In the genomic region with DNA sequence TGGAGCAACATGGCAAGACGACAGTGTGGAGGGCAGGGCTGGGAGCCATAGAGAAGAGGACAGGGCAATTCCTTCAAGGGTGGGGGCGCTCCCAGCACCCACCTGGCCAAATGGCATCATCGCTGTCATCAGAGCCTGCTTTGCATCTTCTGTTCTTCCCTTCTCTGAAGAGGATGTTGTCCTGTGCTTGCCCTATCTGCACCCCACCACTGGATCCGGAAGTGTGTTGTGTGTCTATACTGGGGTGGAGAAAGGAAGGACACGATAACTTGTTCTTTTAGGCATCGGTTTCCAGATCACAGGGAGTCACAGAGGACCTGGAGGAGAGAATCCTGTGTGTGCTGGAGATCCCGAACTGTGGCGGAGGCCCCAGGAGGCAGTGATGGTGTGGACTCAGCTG, we compare ENCODE assay signal across 22 cellular contexts. TPM values are rescaled to one million over a fixed set of nuclear protein-coding genes. Genes with fewer than 3 reads are reported as not detected.
DNase-seq lines count a peak whose midpoint lies in the region; ATAC-seq, FAIRE-seq and TF ChIP-seq lines count a peak whose summit lies in the region.
"Had no signal": no experiment of that assay in that cellular context is flagged by ENCODE, and none has a peak within 500 bp of the region (broad histone marks: within the 10 kb centered on the region; RNA-seq: fewer than 3 reads in every experiment).

No MANE protein-coding gene starts in this region.

- H3K4me1 Mint-ChIP-seq in nephron progenitor cell = peaks cover 58% of the 10 kb centered on the region

- BruUV-seq in HepG2 (replicated peaks; lab: Mats Ljungman, UMichigan) = no TSS peak

- no peak for TF ChIP-seq RAD21 in HepG2 (CRISPR knock-in tag; IDR thresholded peaks at IDR 0.05)

- H3K4me3 ChIP-seq in HepG2 (replicated peaks in 1 of 3; ENCODE audit: insufficient read depth in 1 of 3, low read depth in 2 of 3, low read length in 3 of 3) (no peak overlapping the region), right lobe of liver (no peak overlapping the region), bronchial epithelial cell (ENCODE audit: low read depth, low read length) (no peak overlapping the region), osteoblast (ENCODE audit: insufficient read depth, low read length) (no peak overlapping the region), testis (no peak overlapping the region), ovary (no peak overlapping the region)

- H3K79me2 ChIP-seq in HepG2 (ENCODE audit: insufficient read depth, low read length) (no peaks in the 10 kb centered on the region), osteoblast (ENCODE audit: insufficient read depth, low read length) (no peaks in the 10 kb centered on the region)

- peak overlapping the region; percentile 57 for H3K27ac Mint-ChIP-seq in nephron progenitor cell

- ATAC-seq in HepG2 (no peak), right lobe of liver (no peak)

- H3K27ac ChIP-seq in HepG2 (ENCODE audit: extremely low read length, insufficient read depth, low read length) = no peak overlapping the region
- no peak overlapping the region for H3K27ac ChIP-seq in right lobe of liver
- H3K27ac ChIP-seq in osteoblast (ENCODE audit: low read depth, low read length) = no peak overlapping the region
- no peak overlapping the region for H3K27ac ChIP-seq in testis
- no peak overlapping the region for H3K27ac ChIP-seq in ovary
- H3K27ac ChIP-seq: 22Rv1, KMS-11 had no signal

- H3K9ac ChIP-seq in HepG2 (ENCODE audit: insufficient read depth, low read depth, low read length) = no peak overlapping the region
- H3K9ac ChIP-seq: KMS-11, SK-N-SH had no signal

- H2AFZ ChIP-seq in HepG2 (ENCODE audit: low read length) (no peak overlapping the region), osteoblast (ENCODE audit: low read length) (no peak overlapping the region)

- no peaks in the 10 kb centered on the region for H3K36me3 ChIP-seq in HepG2 (replicated peaks in 1 of 2; ENCODE audit: control insufficient read depth in 1 of 2, insufficient read depth in 2 of 2, low read length in 2 of 2)
- H3K36me3 ChIP-seq in right lobe of liver = no peaks in the 10 kb centered on the region
- H3K36me3 ChIP-seq in bronchial epithelial cell (ENCODE audit: control insufficient read depth, insufficient read depth, low read length) = no peaks in the 10 kb centered on the region
- no peaks in the 10 kb centered on the region for H3K36me3 ChIP-seq in osteoblast (ENCODE audit: insufficient read depth, low read length)
- no peaks in the 10 kb centered on the region for H3K36me3 ChIP-seq in testis (ENCODE audit: low read depth, missing control alignments)
- H3K36me3 ChIP-seq in ovary = no peaks in the 10 kb centered on the region

- TF ChIP-seq EP300 in HepG2 (IDR thresholded peaks at IDR 0.05; ENCODE audit: low read depth in 2 of 2, low read length in 2 of 2) = no peak
- TF ChIP-seq EP300 in HepG2 (CRISPR knock-in tag; IDR thresholded peaks at IDR 0.05; ENCODE audit: borderline replicate concordance) = no peak
- TF ChIP-seq EP300 in ovary (IDR thresholded peaks at IDR 0.05) = no peak

- H3K4me2 ChIP-seq in HepG2 (ENCODE audit: low read depth, low read length) (no peak overlapping the region), osteoblast (ENCODE audit: insufficient read depth, low read length) (no peak overlapping the region)
- H3K4me2 ChIP-seq: KMS-11, SK-N-SH had no signal

- DNase-seq in HepG2 (ENCODE audit: low spot score) = no peak
- DNase-seq in right lobe of liver = no peak
- DNase-seq in bronchial epithelial cell (ENCODE audit: low read depth) = no peak
- DNase-seq in nephron progenitor cell = no peak
- no peak for DNase-seq in osteoblast (ENCODE audit: insufficient read length, low spot score, missing footprints)
- no peak for DNase-seq in testis
- no peak for DNase-seq in ovary
- DNase-seq in AG20443 (ENCODE audit: low spot score) = no peak
- DNase-seq: ACHN, C1 segment of cervical spinal cord, EL, NCI-H1092 treated with DMSO at 0.1 percent for 48 hours, NCI-H1436 treated with DMSO at 0.1 percent for 48 hours, NCI-H1930, NCI-H226, NCI-H524, SIG-M5, SK-N-SH had no signal

- POLR2A ChIA-PET in HepG2 (lab: Yijun Ruan, JAX) = no interaction called here

- H3K27me3 Mint-ChIP-seq in nephron progenitor cell (ENCODE audit: low read depth, poor library complexity) = peaks cover 6% of the 10 kb centered on the region

- TF ChIP-seq POLR2A in HepG2 (IDR thresholded peaks at IDR 0.05; ENCODE audit: insufficient read depth in 1 of 2, low read depth in 2 of 2, low read length in 2 of 2) (no peak), right lobe of liver (IDR thresholded peaks at IDR 0.05) (no peak), testis (IDR thresholded peaks at IDR 0.05) (no peak), ovary (IDR thresholded peaks at IDR 0.05) (no peak)

- H3K4me3 Mint-ChIP-seq in nephron progenitor cell = no peak overlapping the region

- TF ChIP-seq CTCF in HepG2 (CRISPR knock-in tag; IDR thresholded peaks at IDR 0.05) (no peak), right lobe of liver (IDR thresholded peaks at IDR 0.05) (no peak), bronchial epithelial cell (IDR thresholded peaks at IDR 0.05; ENCODE audit: insufficient read depth, low read length, severe bottlenecking) (no peak), nephron progenitor cell (IDR thresholded peaks at IDR 0.05) (no peak), osteoblast (IDR thresholded peaks at IDR 0.05; ENCODE audit: extremely low read depth, low read depth, low read length) (no peak), testis (IDR thresholded peaks at IDR 0.05) (no peak), ovary (IDR thresholded peaks at IDR 0.05) (no peak)

- CTCF ChIA-PET in HepG2 (lab: Yijun Ruan, JAX; ENCODE audit: low intra/inter-chr PET ratio, low total read pairs) = no interaction called here

- WGBS in HepG2 (ENCODE audit: low lambda C conversion rate) = 61% methylated on average over 8 of the region's 8 CpGs
- 86% methylated on average over 4 of the region's 8 CpGs for WGBS in right lobe of liver (ENCODE audit: insufficient coverage, low coverage, low lambda C conversion rate, missing lambda C conversion rate)
- WGBS in testis, 2 donors = 95% methylated on average over 7 to 8 of the region's 8 CpGs
- WGBS in ovary, 3 donors = 92 to 98% (median 96%) methylated on average over 8 of the region's 8 CpGs

- no peaks in the 10 kb centered on the region for H3K36me3 Mint-ChIP-seq in nephron progenitor cell (ENCODE audit: low read depth)

- peaks cover 2 to 24% of the 10 kb centered on the region in 2 experiments; a peak in 4 of 5 replicates for H3K27me3 ChIP-seq in HepG2 (ENCODE audit: control insufficient read depth in 1 of 2, insufficient read depth in 2 of 2, low read length in 2 of 2)
- no peaks in the 10 kb centered on the region for H3K27me3 ChIP-seq in right lobe of liver
- H3K27me3 ChIP-seq in bronchial epithelial cell (ENCODE audit: control insufficient read depth, insufficient read depth, low read length) = no peaks in the 10 kb centered on the region
- no peaks in the 10 kb centered on the region for H3K27me3 ChIP-seq in osteoblast (ENCODE audit: insufficient read depth, low read length)
- H3K27me3 ChIP-seq in testis = no peaks in the 10 kb centered on the region
- H3K27me3 ChIP-seq in ovary = no peaks in the 10 kb centered on the region

- intact Hi-C loops in HepG2 (cut with micrococcal nuclease; ENCODE audit: unreplicated experiment) (no loop called here), right lobe of liver (cut with DNase I) (no loop called here), testis (cut with DNase I; ENCODE audit: low total_unique reads) (no loop called here), ovary (cut with DNase I) (no loop called here)

- FAIRE-seq in HepG2 (lab: Jason Lieb, UNC) (no peak), bronchial epithelial cell (lab: Jason Lieb, UNC) (peak; percentile 32)
- FAIRE-seq: D721Med, H54 had no signal

- H3K9me3 Mint-ChIP-seq in nephron progenitor cell = no peaks in the 10 kb centered on the region

- H4K20me1 ChIP-seq in HepG2 (ENCODE audit: insufficient read depth, low read length) = no peaks in the 10 kb centered on the region
- no peaks in the 10 kb centered on the region for H4K20me1 ChIP-seq in osteoblast (ENCODE audit: insufficient read depth, low read length)

- no peaks in the 10 kb centered on the region for H3K9me3 ChIP-seq in HepG2 (ENCODE audit: low read length)
- no peaks in the 10 kb centered on the region for H3K9me3 ChIP-seq in right lobe of liver
- H3K9me3 ChIP-seq in osteoblast (ENCODE audit: low read depth, low read length) = no peaks in the 10 kb centered on the region
- no peaks in the 10 kb centered on the region for H3K9me3 ChIP-seq in testis
- no peaks in the 10 kb centered on the region for H3K9me3 ChIP-seq in ovary
- H3K9me3 ChIP-seq: SK-N-SH had no signal

- in situ Hi-C loops in HepG2 (cut with HindIII; ENCODE audit: extremely low pct_ligation_motif_present, low pct_unique_long_range_greater_than_20kb) = no loop called here

- H3K4me1 ChIP-seq in HepG2 (ENCODE audit: insufficient read depth, low read length) = peaks cover 7% of the 10 kb centered on the region
- no peaks in the 10 kb centered on the region for H3K4me1 ChIP-seq in right lobe of liver
- H3K4me1 ChIP-seq in osteoblast (ENCODE audit: insufficient read depth, low read length) = no peaks in the 10 kb centered on the region
- H3K4me1 ChIP-seq in testis = peaks cover 9% of the 10 kb centered on the region
- peaks cover 5% of the 10 kb centered on the region for H3K4me1 ChIP-seq in ovary (ENCODE audit: insufficient read depth)

RNA-seq across cellular contexts. Expression of gene ANKRD40CL, which starts 25.7 kb away (rescaled TPM):
- total RNA-seq in HepG2 (2016; rRNA removed; fragmentation: Illumina TruSeq; extraction: Trizol) = 0.11 TPM in 1 of 2 replicates, not detected in the other
- total RNA-seq in HepG2 (2016; cell fraction: cytosol; rRNA removed; fragmentation: Illumina TruSeq; extraction: Trizol; ENCODE audit: low read depth) = 0.35 TPM in 1 of 2 replicates, not detected in the other
- total RNA-seq in HepG2 (2016; cell fraction: insoluble cytoplasmic fraction; rRNA removed; fragmentation: Illumina TruSeq; extraction: Trizol) = not detected in 2 replicates
- 0.52 TPM in 1 of 2 replicates, not detected in the other for total RNA-seq in HepG2 (2016; cell fraction: membrane; rRNA removed; fragmentation: Illumina TruSeq; extraction: Trizol)
- total RNA-seq in HepG2 (2016; cell fraction: nucleus; rRNA removed; fragmentation: Illumina TruSeq; extraction: Trizol) = not detected in 2 replicates
- polyA plus RNA-seq in HepG2 (2011; rRNA removed) = 0.03 and 0.09 TPM in 2 replicates
- 0.05 TPM in 1 of 2 replicates, not detected in the other for polyA plus RNA-seq in HepG2 (2011; cell fraction: cytosol; rRNA removed)
- polyA plus RNA-seq in HepG2 (2011; cell fraction: nucleus; rRNA removed) = 0.03 TPM in 1 of 2 replicates, not detected in the other
- polyA plus RNA-seq in HepG2 (2012) = 0.27 and 0.63 TPM in 2 replicates
- polyA plus RNA-seq in HepG2 (2016; cell fraction: cytosol; fragmentation: Illumina TruSeq; extraction: Trizol; ENCODE audit: low read depth) = not detected in 2 replicates
- not detected in 2 replicates for polyA plus RNA-seq in HepG2 (2016; cell fraction: insoluble cytoplasmic fraction; fragmentation: Illumina TruSeq; extraction: Trizol; ENCODE audit: low read depth)
- 0.27 TPM in 1 of 2 replicates, not detected in the other for polyA plus RNA-seq in HepG2 (2016; cell fraction: membrane; fragmentation: Illumina TruSeq; extraction: Trizol; ENCODE audit: low read depth)
- polyA plus RNA-seq in HepG2 (2016; cell fraction: nucleus; fragmentation: Illumina TruSeq; extraction: Trizol; ENCODE audit: insufficient read depth, low read depth) = not detected in 2 replicates
- not detected in 2 replicates for polyA minus RNA-seq in HepG2 (2011; rRNA and poly(A)+ RNA removed; ENCODE audit: low replicate concordance)
- not detected in 2 replicates for polyA minus RNA-seq in HepG2 (2011; cell fraction: cytosol; rRNA and poly(A)+ RNA removed)
- polyA minus RNA-seq in HepG2 (2011; cell fraction: nucleus; rRNA and poly(A)+ RNA removed) = 0.26 TPM in 1 of 2 replicates, not detected in the other
- total RNA-seq in right lobe of liver = under 1 TPM in 1 of 6 experiments, not detected in 5; 0.29 TPM
- total RNA-seq in bronchial epithelial cell = not detected in 2 replicates
- total RNA-seq in osteoblast = 0.36 TPM in 1 of 2 replicates, not detected in the other
- total RNA-seq in testis = not detected
- not detected for polyA plus RNA-seq in testis (ENCODE audit: insufficient read depth, low read depth, low replicate concordance)
- not detected for total RNA-seq in ovary
- polyA plus RNA-seq in ovary = not detected
- polyA plus RNA-seq: SK-N-SH had no signal

RNA-seq across cellular contexts. Expression of gene WFIKKN2, which starts 42.4 kb away (rescaled TPM):
- not detected in 2 replicates for total RNA-seq in HepG2 (2016; rRNA removed; fragmentation: Illumina TruSeq; extraction: Trizol)
- total RNA-seq in HepG2 (2016; cell fraction: cytosol; rRNA removed; fragmentation: Illumina TruSeq; extraction: Trizol; ENCODE audit: low read depth) = not detected in 2 replicates
- total RNA-seq in HepG2 (2016; cell fraction: insoluble cytoplasmic fraction; rRNA removed; fragmentation: Illumina TruSeq; extraction: Trizol) = 0.02 TPM in 1 of 2 replicates, not detected in the other
- total RNA-seq in HepG2 (2016; cell fraction: membrane; rRNA removed; fragmentation: Illumina TruSeq; extraction: Trizol) = not detected in 2 replicates
- total RNA-seq in HepG2 (2016; cell fraction: nucleus; rRNA removed; fragmentation: Illumina TruSeq; extraction: Trizol) = not detected in 2 replicates
- polyA plus RNA-seq in HepG2 (2011; rRNA removed) = not detected in 2 replicates
- 0.01 TPM in 2 replicates for polyA plus RNA-seq in HepG2 (2011; cell fraction: cytosol; rRNA removed)
- polyA plus RNA-seq in HepG2 (2011; cell fraction: nucleus; rRNA removed) = 0.06 TPM in 1 of 2 replicates, not detected in the other
- polyA plus RNA-seq in HepG2 (2012) = not detected in 2 replicates
- polyA plus RNA-seq in HepG2 (2016; cell fraction: cytosol; fragmentation: Illumina TruSeq; extraction: Trizol; ENCODE audit: low read depth) = not detected in 2 replicates
- polyA plus RNA-seq in HepG2 (2016; cell fraction: insoluble cytoplasmic fraction; fragmentation: Illumina TruSeq; extraction: Trizol; ENCODE audit: low read depth) = not detected in 2 replicates
- not detected in 2 replicates for polyA plus RNA-seq in HepG2 (2016; cell fraction: membrane; fragmentation: Illumina TruSeq; extraction: Trizol; ENCODE audit: low read depth)
- polyA plus RNA-seq in HepG2 (2016; cell fraction: nucleus; fragmentation: Illumina TruSeq; extraction: Trizol; ENCODE audit: insufficient read depth, low read depth) = 0.12 TPM in 1 of 2 replicates, not detected in the other
- polyA minus RNA-seq in HepG2 (2011; rRNA and poly(A)+ RNA removed; ENCODE audit: low replicate concordance) = not detected in 2 replicates
- not detected in 2 replicates for polyA minus RNA-seq in HepG2 (2011; cell fraction: cytosol; rRNA and poly(A)+ RNA removed)
- polyA minus RNA-seq in HepG2 (2011; cell fraction: nucleus; rRNA and poly(A)+ RNA removed) = not detected in 2 replicates
- not detected for total RNA-seq in right lobe of liver
- not detected in 2 replicates for total RNA-seq in bronchial epithelial cell
- total RNA-seq in osteoblast = under 0.01 TPM in 1 of 2 replicates, not detected in the other
- 1 to 10 TPM; 3.7 to 7.3 TPM for total RNA-seq in testis
- polyA plus RNA-seq in testis (ENCODE audit: insufficient read depth, low read depth, low replicate concordance) = 6.8 TPM
- total RNA-seq in ovary = 100 to 1,000 TPM in 4 of 7 donors, 10 to 100 TPM in 3; 29.8 to 178 (median 107) TPM
- 10 to 100 TPM; 20.9 to 71.5 TPM for polyA plus RNA-seq in ovary
- polyA plus RNA-seq: SK-N-SH had no signal
